Comparison of ENCODE assay signal across 19 cellular contexts in the genomic region with DNA sequence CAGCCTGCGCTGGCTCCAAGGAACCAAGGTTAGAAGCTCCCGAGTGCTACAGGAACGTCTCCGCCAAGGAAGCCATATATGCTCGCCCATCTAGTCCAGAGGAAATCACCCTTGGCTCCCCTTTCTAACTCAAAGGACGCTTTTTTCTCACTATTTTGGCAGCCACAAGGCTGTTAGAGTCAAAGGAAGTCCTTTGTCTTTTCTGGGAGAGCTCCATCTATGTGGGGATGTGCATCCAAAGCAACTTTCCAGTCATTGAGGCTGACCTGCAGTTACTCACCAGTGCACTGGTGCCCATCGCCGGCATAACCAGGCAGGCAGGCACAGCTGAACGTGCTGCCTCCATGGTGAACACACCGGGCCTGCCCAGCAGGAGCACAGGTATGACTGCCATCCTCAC. TPM values are rescaled to one million over a fixed set of nuclear protein-coding genes. Genes with fewer than 3 reads are reported as not detected.
"Had no signal": no experiment of that assay in that cellular context is flagged by ENCODE, and none has a peak within 500 bp of the region (broad histone marks: within the 10 kb centered on the region; RNA-seq: fewer than 3 reads in every experiment).

No MANE protein-coding gene starts in this region.

- H3K9me3 Mint-ChIP-seq: nephron progenitor cell had no signal

- H3K9me3 ChIP-seq: ascending aorta, ovary, stomach, tibial artery had no signal

- H3K36me3 ChIP-seq: ascending aorta, ovary, tibial artery had no signal

- H3K4me3 ChIP-seq: ascending aorta, lung, ovary, stomach, tibial artery had no signal

- H3K27me3 ChIP-seq: ascending aorta, foreskin keratinocyte, ovary, stomach, tibial artery had no signal

- DNase-seq: activated CD8-positive, alpha-beta memory T cell treated with anti-CD3 and anti-CD28 coated beads, Interleukin-2, amount 50 U/mL, for 4 hours; activated CD8-positive, alpha-beta T cell treated with anti-CD3 and anti-CD28 coated beads for 36 hours; activated gamma-delta T cell treated with Interleukin-2 at 50 U/mL for 16 hours; activated naive CD8-positive, alpha-beta T cell treated with anti-CD3 and anti-CD28 coated beads for 36 hours; activated T-cell treated with anti-CD3 and anti-CD28 coated beads, Interleukin-2, amount 50 U/mL, for 72 hours; effector CD4-positive, alpha-beta T cell; foreskin keratinocyte; kidney; nephron progenitor cell; ovary; stomach; T-cell; T1000; tibial artery had no signal

- H3K27me3 Mint-ChIP-seq: activated CD8-positive, alpha-beta T cell treated with anti-CD3 and anti-CD28 coated beads for 36 hours had no signal

- ATAC-seq: activated CD8-positive, alpha-beta T cell treated with anti-CD3 and anti-CD28 coated beads for 36 hours; activated T-cell treated with anti-CD3 and anti-CD28 coated beads, Interleukin-2, amount 50 U/mL, for 72 hours; foreskin keratinocyte; T-cell had no signal

- H3K27ac Mint-ChIP-seq: activated CD8-positive, alpha-beta T cell treated with anti-CD3 and anti-CD28 coated beads for 36 hours; activated naive CD8-positive, alpha-beta T cell treated with anti-CD3 and anti-CD28 coated beads for 36 hours; activated T-cell treated with anti-CD3 and anti-CD28 coated beads, Interleukin-2, amount 50 U/mL, for 72 hours; nephron progenitor cell; T-cell had no signal

- FAIRE-seq: colon, endothelial cell of umbilical vein, kidney had no signal

- H3K36me3 Mint-ChIP-seq: T-cell had no signal

- H3K27ac ChIP-seq: ascending aorta, foreskin keratinocyte, ovary, VCaP had no signal

- H3K4me3 Mint-ChIP-seq: activated CD8-positive, alpha-beta T cell treated with anti-CD3 and anti-CD28 coated beads for 36 hours; activated naive CD8-positive, alpha-beta T cell treated with anti-CD3 and anti-CD28 coated beads for 36 hours; activated T-cell treated with anti-CD3 and anti-CD28 coated beads, Interleukin-2, amount 50 U/mL, for 72 hours; nephron progenitor cell; T-cell had no signal

RNA-seq across cellular contexts. Expression of gene NID2, which starts 41.9 kb away (rescaled TPM):
- total RNA-seq: activated naive CD8-positive, alpha-beta T cell treated with anti-CD3 and anti-CD28 coated beads for 36 hours had no signal
